9 cellular contexts compared by ENCODE assay signal in the genomic region with DNA sequence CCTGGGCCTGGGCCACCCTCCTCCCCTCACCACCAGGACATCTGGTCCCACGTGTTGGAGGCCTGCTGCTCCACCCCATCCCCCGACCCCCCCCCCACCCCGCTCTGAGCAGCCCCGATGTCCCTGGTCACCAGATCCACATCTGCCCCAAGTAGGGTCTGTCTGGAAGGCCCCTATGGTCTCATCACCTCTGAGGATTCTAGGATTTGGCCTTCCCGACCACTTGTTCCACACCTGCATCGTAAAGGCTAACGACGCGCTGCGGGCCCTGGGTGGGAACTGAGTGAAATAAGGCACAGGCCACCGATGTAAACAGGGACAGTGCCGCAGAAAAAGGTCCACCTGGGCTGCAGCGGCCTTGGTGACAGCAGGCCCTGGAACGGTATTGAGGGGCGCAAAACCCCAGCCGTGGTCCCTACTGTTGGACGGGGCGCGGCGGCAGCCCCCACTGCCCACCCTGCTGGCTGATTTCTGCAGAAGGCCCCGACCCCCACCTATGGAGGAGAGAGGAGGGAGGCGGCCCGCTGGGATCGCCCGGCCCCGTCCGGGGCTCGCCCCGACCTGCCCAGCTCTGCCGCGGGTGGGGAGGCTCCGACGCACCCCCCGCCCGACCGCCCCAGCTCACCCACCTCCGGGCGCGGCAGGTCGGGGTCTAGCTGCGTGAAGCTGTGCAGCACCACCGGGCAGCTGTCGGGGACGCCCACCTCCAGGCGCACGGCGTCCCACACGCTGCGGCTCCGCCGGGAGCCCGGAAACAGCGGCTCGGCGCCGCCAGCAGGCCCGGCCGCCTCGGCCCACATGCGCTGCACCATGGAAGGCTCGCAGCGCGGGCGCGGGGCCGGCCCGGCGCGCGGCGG. TPM values are rescaled to one million over a fixed set of nuclear protein-coding genes. Genes with fewer than 3 reads are reported as not detected.
DNase-seq lines count a peak whose midpoint lies in the region; ATAC-seq and TF ChIP-seq lines count a peak whose summit lies in the region.
"Had no signal": no experiment of that assay in that cellular context is flagged by ENCODE, and none has a peak within 500 bp of the region (broad histone marks: within the 10 kb centered on the region; RNA-seq: fewer than 3 reads in every experiment).

No MANE protein-coding gene starts in this region.

- H3K27ac ChIP-seq in CD4-positive, CD25-positive, alpha-beta regulatory T cell (ENCODE audit: insufficient read depth, low read length, poor library complexity, severe bottlenecking) = peak overlapping the region; percentile 96
- H3K27ac ChIP-seq in Panc1 (ENCODE audit: low read length) (peak overlapping the region; percentile 51; the same call in 1 of the 2 replicates), neural progenitor cell (no peak overlapping the region)

- CTCF ChIA-PET in Panc1 (lab: Charles Lee) = no interaction called here

- intact Hi-C loops in Panc1 (cut with micrococcal nuclease; ENCODE audit: unreplicated experiment) = no loop called here

- no peaks in the 10 kb centered on the region for H3K36me3 ChIP-seq in CD4-positive, CD25-positive, alpha-beta regulatory T cell (ENCODE audit: control insufficient read depth, insufficient read depth, low read length)
- H3K36me3 ChIP-seq in Panc1 (ENCODE audit: control insufficient read depth, insufficient read depth, low read length) = no peaks in the 10 kb centered on the region
- no peaks in the 10 kb centered on the region for H3K36me3 ChIP-seq in neural progenitor cell

- H3K36me3 Mint-ChIP-seq in CD4-positive, CD25-positive, alpha-beta regulatory T cell = no peaks in the 10 kb centered on the region
- no peaks in the 10 kb centered on the region for H3K36me3 Mint-ChIP-seq in neural progenitor cell

- no peak overlapping the region for H2AFZ ChIP-seq in neural progenitor cell (replicated peaks)

- H3K79me2 ChIP-seq in neural progenitor cell (ENCODE audit: low read depth) = peaks cover 30% of the 10 kb centered on the region

- H3K9ac ChIP-seq in neural progenitor cell = peak overlapping the region; percentile 64

- H3K9me3 Mint-ChIP-seq in CD4-positive, CD25-positive, alpha-beta regulatory T cell = no peaks in the 10 kb centered on the region
- H3K9me3 Mint-ChIP-seq in neural progenitor cell = no peaks in the 10 kb centered on the region

- peaks cover 85% of the 10 kb centered on the region for H3K4me1 ChIP-seq in CD4-positive, CD25-positive, alpha-beta regulatory T cell (ENCODE audit: control insufficient read depth, insufficient read depth, low read length, poor library complexity, severe bottlenecking)
- peaks cover 43% of the 10 kb centered on the region for H3K4me1 ChIP-seq in Panc1 (ENCODE audit: control insufficient read depth, insufficient read depth, low read length)
- peaks cover 26% of the 10 kb centered on the region for H3K4me1 ChIP-seq in neural progenitor cell

- BruUV-seq in Panc1 (replicated peaks; lab: Mats Ljungman, UMichigan) = no TSS peak

- POLR2A ChIA-PET in Panc1 (lab: Charles Lee) = no interaction called here

- H3K27ac Mint-ChIP-seq in CD4-positive, CD25-positive, alpha-beta regulatory T cell = peak overlapping the region in 2 of 3 donors; percentile 26 to 87
- H3K27ac Mint-ChIP-seq in neural progenitor cell = no peak overlapping the region

- in situ Hi-C loops in Panc1 (cut with HindIII; ENCODE audit: low pct_unique_long_range_greater_than_20kb, low sequenced_read_pairs) = no loop called here

- peak overlapping the region; percentile 32 for H3K4me3 ChIP-seq in CD4-positive, CD25-positive, alpha-beta regulatory T cell (ENCODE audit: low read depth, low read length)
- H3K4me3 ChIP-seq in Panc1 (ENCODE audit: low read depth in 2 of 2, low read length in 2 of 2) (peak overlapping the region; percentile 53 to 62), epithelial cell of esophagus (ENCODE audit: low read length) (peak overlapping the region; percentile 68), neural progenitor cell (peak overlapping the region; percentile 93)

- no peak for ATAC-seq in CD4-positive, CD25-positive, alpha-beta regulatory T cell (ENCODE audit: low read depth in 2 of 2)
- ATAC-seq in GM21717 (IDR thresholded peaks at IDR 0.05; ENCODE audit: unreplicated experiment) (peak; percentile 7), Panc1 (peak; percentile 4), HG03039 (IDR thresholded peaks at IDR 0.05; ENCODE audit: unreplicated experiment) (no peak)

- no peaks in the 10 kb centered on the region for H3K9me3 ChIP-seq in CD4-positive, CD25-positive, alpha-beta regulatory T cell (ENCODE audit: control insufficient read depth in 2 of 2, low read length in 2 of 2)
- H3K9me3 ChIP-seq in Panc1 (ENCODE audit: control insufficient read depth, insufficient read depth, low read depth, low read length) (no peaks in the 10 kb centered on the region), neural progenitor cell (ENCODE audit: low read depth) (no peaks in the 10 kb centered on the region)

- peak in 1 of 3 donors; percentile 24 for DNase-seq in CD4-positive, CD25-positive, alpha-beta regulatory T cell
- DNase-seq in Panc1 (ENCODE audit: low read depth, low spot score) (no peak), epithelial cell of esophagus (ENCODE audit: low read depth) (no peak), neural progenitor cell (ENCODE audit: low spot score) (no peak), NCI-H1436 treated with DMSO at 0.1 percent for 48 hours (lab: John Stamatoyannopoulos, UW) (no peak), ecto neural progenitor cell (ENCODE audit: low spot score) (no peak)

- peaks cover 93% of the 10 kb centered on the region for H4K20me1 ChIP-seq in neural progenitor cell (ENCODE audit: low read depth)

- peak overlapping the region; percentile 58 to 86 (median 83) for H3K4me3 Mint-ChIP-seq in CD4-positive, CD25-positive, alpha-beta regulatory T cell
- H3K4me3 Mint-ChIP-seq in neural progenitor cell = peak overlapping the region; percentile 84

- H3K27me3 Mint-ChIP-seq in CD4-positive, CD25-positive, alpha-beta regulatory T cell = no peaks in the 10 kb centered on the region
- peaks cover 9% of the 10 kb centered on the region for H3K27me3 Mint-ChIP-seq in neural progenitor cell (ENCODE audit: insufficient read depth, low read depth)

- H3K27me3 ChIP-seq in CD4-positive, CD25-positive, alpha-beta regulatory T cell (ENCODE audit: control insufficient read depth, insufficient read depth, low read length) = no peaks in the 10 kb centered on the region
- H3K27me3 ChIP-seq in Panc1 (ENCODE audit: control insufficient read depth, insufficient read depth, low read length) = no peaks in the 10 kb centered on the region
- H3K27me3 ChIP-seq in neural progenitor cell = no peaks in the 10 kb centered on the region

- TF ChIP-seq CTCF in Panc1 (IDR thresholded peaks at IDR 0.05) (no peak), epithelial cell of esophagus (IDR thresholded peaks at IDR 0.05; ENCODE audit: insufficient read depth, low read depth, low read length, missing control alignments) (no peak), neural progenitor cell (IDR thresholded peaks at IDR 0.05) (no peak)

- peaks cover 20 to 86% (median 48%) of the 10 kb centered on the region in 4 donors for H3K4me1 Mint-ChIP-seq in CD4-positive, CD25-positive, alpha-beta regulatory T cell
- peaks cover 55% of the 10 kb centered on the region for H3K4me1 Mint-ChIP-seq in neural progenitor cell

- peaks cover 39% of the 10 kb centered on the region for H3F3A ChIP-seq in neural progenitor cell (ENCODE audit: low read depth)

- H3K4me2 ChIP-seq in neural progenitor cell = peak overlapping the region; percentile 100

RNA-seq across cellular contexts. Expression of gene RALGDS, which starts 0.5 kb away (rescaled TPM):
- total RNA-seq in CD4-positive, CD25-positive, alpha-beta regulatory T cell = 228 TPM
- polyA plus RNA-seq in CD4-positive, CD25-positive, alpha-beta regulatory T cell = 10 to 100 TPM; 34.6 to 64.2 (median 49.2) TPM
- total RNA-seq in Panc1 (2021; ENCODE audit: unreplicated experiment) (25.8 TPM), neural progenitor cell (ENCODE audit: low replicate concordance) (24.1 and 58.8 TPM in 2 replicates)
- 47.7 TPM for polyA plus RNA-seq in Panc1 (2012; ENCODE audit: insufficient read length)

RNA-seq across cellular contexts. Expression of gene GBGT1, which starts 43.1 kb away (rescaled TPM):
- total RNA-seq in CD4-positive, CD25-positive, alpha-beta regulatory T cell = 1.5 TPM
- 1 to 10 TPM in 1 of 4 donors, under 1 TPM in 1, not detected in 2; 0.67 to 1.6 TPM for polyA plus RNA-seq in CD4-positive, CD25-positive, alpha-beta regulatory T cell
- 1.8 TPM for total RNA-seq in Panc1 (2021; ENCODE audit: unreplicated experiment)
- 2.6 TPM for polyA plus RNA-seq in Panc1 (2012; ENCODE audit: insufficient read length)
- total RNA-seq in neural progenitor cell (ENCODE audit: low replicate concordance) = 2.0 and 3.0 TPM in 2 replicates
- total RNA-seq: SK-MEL-5 had no signal

RNA-seq across cellular contexts. Expression of gene CEL, which starts 58.8 kb away (rescaled TPM):
- total RNA-seq in CD4-positive, CD25-positive, alpha-beta regulatory T cell = 0.37 TPM
- not detected for polyA plus RNA-seq in CD4-positive, CD25-positive, alpha-beta regulatory T cell
- total RNA-seq in Panc1 (2021; ENCODE audit: unreplicated experiment) (4.3 TPM), neural progenitor cell (ENCODE audit: low replicate concordance) (1.0 and 2.2 TPM in 2 replicates)
- polyA plus RNA-seq in Panc1 (2012; ENCODE audit: insufficient read length) = 0.64 TPM
- total RNA-seq: SK-MEL-5 had no signal

Comparison
In these comparisons a context has a peak if more than half of its experiments do, and no peak if none do; other contexts are left out.
1. ATAC-seq: peak in GM21717 (single experiment) and Panc1 (single experiment); none in CD4-positive, CD25-positive, alpha-beta regulatory T cell (0 of 2) and HG03039 (single experiment).
2. H3K4me3 ChIP-seq: peak in every context shown above with its lines; median percentile 93 in neural progenitor cell; 68 in epithelial cell of esophagus; 58 in Panc1; 32 in CD4-positive, CD25-positive, alpha-beta regulatory T cell.